Comparison of ENCODE assay signal across 1 cellular context in the genomic region with DNA sequence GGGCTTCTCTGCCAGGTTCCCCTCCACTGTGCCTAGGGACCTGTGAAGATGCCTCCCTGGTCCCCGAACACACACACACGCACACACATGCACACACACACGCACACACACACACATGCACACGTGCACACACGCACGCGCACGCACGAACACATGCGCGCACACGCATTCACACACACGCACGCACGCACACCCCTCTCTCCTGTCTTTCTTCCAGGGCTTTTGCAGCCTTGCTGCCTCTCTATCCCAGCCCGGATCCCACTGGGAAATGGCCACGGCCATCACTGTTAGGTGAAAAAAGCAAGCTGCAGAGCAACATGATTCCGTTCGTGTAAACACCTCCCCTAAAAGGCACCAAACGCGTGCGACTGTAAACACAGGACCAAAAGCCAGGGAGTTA.
TF ChIP-seq lines count a peak whose summit lies in the region.

No MANE protein-coding gene starts in this region.

TF ChIP-seq in K562, 482 proteins besides CTCF, POLR2A, EP300 and RAD21 (continued from another document):
- TF ChIP-seq, protein P1, sequence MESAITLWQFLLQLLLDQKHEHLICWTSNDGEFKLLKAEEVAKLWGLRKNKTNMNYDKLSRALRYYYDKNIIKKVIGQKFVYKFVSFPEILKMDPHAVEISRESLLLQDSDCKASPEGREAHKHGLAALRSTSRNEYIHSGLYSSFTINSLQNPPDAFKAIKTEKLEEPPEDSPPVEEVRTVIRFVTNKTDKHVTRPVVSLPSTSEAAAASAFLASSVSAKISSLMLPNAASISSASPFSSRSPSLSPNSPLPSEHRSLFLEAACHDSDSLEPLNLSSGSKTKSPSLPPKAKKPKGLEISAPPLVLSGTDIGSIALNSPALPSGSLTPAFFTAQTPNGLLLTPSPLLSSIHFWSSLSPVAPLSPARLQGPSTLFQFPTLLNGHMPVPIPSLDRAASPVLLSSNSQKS (CRISPR knock-in tag; IDR thresholded peaks at IDR 0.05): no peak
